Comparison of ENCODE assay signal across 2 cellular contexts in the genomic region with DNA sequence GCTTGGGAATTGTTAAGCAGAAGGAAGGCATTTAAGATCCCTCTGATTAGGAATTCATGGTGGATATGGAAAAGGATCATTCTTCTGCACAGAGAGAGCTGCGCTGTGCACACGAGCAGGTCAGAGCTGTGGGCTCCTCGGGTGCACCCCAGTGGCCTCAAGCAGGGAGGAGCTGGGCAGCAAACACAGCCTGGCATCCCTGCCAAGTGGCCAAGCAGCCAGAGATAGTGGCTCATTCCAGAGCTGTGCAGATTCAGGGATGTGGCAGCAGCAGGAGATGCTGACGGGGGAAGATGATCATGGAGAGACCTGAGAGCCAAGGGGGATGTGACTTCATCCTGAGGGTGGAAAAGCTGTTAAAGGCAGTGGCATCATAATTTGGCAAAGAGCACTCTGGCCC.
TF ChIP-seq lines count a peak whose summit lies in the region.

No MANE protein-coding gene starts in this region.

TF ChIP-seq in GM23338, 12 proteins besides CTCF, POLR2A, EP300 and RAD21 (continued from another document):
- TF ChIP-seq, protein P1, sequence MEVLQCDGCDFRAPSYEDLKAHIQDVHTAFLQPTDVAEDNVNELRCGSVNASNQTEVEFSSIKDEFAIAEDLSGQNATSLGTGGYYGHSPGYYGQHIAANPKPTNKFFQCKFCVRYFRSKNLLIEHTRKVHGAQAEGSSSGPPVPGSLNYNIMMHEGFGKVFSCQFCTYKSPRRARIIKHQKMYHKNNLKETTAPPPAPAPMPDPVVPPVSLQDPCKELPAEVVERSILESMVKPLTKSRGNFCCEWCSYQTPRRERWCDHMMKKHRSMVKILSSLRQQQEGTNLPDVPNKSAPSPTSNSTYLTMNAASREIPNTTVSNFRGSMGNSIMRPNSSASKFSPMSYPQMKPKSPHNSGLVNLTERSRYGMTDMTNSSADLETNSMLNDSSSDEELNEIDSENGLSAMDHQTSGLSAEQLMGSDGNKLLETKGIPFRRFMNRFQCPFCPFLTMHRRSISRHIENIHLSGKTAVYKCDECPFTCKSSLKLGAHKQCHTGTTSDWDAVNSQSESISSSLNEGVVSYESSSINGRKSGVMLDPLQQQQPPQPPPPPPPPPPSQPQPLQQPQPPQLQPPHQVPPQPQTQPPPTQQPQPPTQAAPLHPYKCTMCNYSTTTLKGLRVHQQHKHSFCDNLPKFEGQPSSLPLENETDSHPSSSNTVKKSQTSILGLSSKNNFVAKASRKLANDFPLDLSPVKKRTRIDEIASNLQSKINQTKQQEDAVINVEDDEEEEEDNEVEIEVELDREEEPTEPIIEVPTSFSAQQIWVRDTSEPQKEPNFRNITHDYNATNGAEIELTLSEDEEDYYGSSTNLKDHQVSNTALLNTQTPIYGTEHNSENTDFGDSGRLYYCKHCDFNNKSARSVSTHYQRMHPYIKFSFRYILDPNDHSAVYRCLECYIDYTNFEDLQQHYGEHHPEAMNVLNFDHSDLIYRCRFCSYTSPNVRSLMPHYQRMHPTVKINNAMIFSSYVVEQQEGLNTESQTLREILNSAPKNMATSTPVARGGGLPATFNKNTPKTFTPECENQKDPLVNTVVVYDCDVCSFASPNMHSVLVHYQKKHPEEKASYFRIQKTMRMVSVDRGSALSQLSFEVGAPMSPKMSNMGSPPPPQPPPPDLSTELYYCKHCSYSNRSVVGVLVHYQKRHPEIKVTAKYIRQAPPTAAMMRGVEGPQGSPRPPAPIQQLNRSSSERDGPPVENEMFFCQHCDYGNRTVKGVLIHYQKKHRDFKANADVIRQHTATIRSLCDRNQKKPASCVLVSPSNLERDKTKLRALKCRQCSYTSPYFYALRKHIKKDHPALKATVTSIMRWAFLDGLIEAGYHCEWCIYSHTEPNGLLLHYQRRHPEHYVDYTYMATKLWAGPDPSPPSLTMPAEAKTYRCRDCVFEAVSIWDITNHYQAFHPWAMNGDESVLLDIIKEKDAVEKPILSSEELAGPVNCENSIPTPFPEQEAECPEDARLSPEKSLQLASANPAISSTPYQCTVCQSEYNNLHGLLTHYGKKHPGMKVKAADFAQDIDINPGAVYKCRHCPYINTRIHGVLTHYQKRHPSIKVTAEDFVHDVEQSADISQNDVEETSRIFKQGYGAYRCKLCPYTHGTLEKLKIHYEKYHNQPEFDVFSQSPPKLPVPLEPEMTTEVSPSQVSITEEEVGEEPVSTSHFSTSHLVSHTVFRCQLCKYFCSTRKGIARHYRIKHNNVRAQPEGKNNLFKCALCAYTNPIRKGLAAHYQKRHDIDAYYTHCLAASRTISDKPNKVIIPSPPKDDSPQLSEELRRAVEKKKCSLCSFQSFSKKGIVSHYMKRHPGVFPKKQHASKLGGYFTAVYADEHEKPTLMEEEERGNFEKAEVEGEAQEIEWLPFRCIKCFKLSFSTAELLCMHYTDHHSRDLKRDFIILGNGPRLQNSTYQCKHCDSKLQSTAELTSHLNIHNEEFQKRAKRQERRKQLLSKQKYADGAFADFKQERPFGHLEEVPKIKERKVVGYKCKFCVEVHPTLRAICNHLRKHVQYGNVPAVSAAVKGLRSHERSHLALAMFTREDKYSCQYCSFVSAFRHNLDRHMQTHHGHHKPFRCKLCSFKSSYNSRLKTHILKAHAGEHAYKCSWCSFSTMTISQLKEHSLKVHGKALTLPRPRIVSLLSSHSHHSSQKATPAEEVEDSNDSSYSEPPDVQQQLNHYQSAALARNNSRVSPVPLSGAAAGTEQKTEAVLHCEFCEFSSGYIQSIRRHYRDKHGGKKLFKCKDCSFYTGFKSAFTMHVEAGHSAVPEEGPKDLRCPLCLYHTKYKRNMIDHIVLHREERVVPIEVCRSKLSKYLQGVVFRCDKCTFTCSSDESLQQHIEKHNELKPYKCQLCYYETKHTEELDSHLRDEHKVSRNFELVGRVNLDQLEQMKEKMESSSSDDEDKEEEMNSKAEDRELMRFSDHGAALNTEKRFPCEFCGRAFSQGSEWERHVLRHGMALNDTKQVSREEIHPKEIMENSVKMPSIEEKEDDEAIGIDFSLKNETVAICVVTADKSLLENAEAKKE (CRISPR knock-in tag; IDR thresholded peaks at IDR 0.05) = no peak
- TF ChIP-seq, protein P2, sequence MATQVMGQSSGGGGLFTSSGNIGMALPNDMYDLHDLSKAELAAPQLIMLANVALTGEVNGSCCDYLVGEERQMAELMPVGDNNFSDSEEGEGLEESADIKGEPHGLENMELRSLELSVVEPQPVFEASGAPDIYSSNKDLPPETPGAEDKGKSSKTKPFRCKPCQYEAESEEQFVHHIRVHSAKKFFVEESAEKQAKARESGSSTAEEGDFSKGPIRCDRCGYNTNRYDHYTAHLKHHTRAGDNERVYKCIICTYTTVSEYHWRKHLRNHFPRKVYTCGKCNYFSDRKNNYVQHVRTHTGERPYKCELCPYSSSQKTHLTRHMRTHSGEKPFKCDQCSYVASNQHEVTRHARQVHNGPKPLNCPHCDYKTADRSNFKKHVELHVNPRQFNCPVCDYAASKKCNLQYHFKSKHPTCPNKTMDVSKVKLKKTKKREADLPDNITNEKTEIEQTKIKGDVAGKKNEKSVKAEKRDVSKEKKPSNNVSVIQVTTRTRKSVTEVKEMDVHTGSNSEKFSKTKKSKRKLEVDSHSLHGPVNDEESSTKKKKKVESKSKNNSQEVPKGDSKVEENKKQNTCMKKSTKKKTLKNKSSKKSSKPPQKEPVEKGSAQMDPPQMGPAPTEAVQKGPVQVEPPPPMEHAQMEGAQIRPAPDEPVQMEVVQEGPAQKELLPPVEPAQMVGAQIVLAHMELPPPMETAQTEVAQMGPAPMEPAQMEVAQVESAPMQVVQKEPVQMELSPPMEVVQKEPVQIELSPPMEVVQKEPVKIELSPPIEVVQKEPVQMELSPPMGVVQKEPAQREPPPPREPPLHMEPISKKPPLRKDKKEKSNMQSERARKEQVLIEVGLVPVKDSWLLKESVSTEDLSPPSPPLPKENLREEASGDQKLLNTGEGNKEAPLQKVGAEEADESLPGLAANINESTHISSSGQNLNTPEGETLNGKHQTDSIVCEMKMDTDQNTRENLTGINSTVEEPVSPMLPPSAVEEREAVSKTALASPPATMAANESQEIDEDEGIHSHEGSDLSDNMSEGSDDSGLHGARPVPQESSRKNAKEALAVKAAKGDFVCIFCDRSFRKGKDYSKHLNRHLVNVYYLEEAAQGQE (IDR thresholded peaks at IDR 0.05; ENCODE audit: unreplicated experiment) = no peak
- TF ChIP-seq STAT1 (IDR thresholded peaks at IDR 0.05; ENCODE audit: unreplicated experiment) = no peak
- TF ChIP-seq, protein P3, sequence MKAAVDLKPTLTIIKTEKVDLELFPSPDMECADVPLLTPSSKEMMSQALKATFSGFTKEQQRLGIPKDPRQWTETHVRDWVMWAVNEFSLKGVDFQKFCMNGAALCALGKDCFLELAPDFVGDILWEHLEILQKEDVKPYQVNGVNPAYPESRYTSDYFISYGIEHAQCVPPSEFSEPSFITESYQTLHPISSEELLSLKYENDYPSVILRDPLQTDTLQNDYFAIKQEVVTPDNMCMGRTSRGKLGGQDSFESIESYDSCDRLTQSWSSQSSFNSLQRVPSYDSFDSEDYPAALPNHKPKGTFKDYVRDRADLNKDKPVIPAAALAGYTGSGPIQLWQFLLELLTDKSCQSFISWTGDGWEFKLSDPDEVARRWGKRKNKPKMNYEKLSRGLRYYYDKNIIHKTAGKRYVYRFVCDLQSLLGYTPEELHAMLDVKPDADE (IDR thresholded peaks at IDR 0.05) = no peak
- no peak for TF ChIP-seq EZH2 (IDR thresholded peaks at IDR 0.05; ENCODE audit: low read depth, unreplicated experiment)
- no peak for TF ChIP-seq POLR2AphosphoS5 (IDR thresholded peaks at IDR 0.05; ENCODE audit: low read depth)
- no peak for TF ChIP-seq EZH2phosphoT487 (IDR thresholded peaks at IDR 0.05; ENCODE audit: unreplicated experiment)
- TF ChIP-seq NANOG (IDR thresholded peaks at IDR 0.05; ENCODE audit: borderline replicate concordance) = no peak
- no peak for TF ChIP-seq CREB1 (CRISPR knock-in tag; IDR thresholded peaks at IDR 0.05; ENCODE audit: low read depth)

TF ChIP-seq in WTC11, 78 proteins besides CTCF, POLR2A, EP300 and RAD21 (continued from another document):
- TF ChIP-seq, protein P4, sequence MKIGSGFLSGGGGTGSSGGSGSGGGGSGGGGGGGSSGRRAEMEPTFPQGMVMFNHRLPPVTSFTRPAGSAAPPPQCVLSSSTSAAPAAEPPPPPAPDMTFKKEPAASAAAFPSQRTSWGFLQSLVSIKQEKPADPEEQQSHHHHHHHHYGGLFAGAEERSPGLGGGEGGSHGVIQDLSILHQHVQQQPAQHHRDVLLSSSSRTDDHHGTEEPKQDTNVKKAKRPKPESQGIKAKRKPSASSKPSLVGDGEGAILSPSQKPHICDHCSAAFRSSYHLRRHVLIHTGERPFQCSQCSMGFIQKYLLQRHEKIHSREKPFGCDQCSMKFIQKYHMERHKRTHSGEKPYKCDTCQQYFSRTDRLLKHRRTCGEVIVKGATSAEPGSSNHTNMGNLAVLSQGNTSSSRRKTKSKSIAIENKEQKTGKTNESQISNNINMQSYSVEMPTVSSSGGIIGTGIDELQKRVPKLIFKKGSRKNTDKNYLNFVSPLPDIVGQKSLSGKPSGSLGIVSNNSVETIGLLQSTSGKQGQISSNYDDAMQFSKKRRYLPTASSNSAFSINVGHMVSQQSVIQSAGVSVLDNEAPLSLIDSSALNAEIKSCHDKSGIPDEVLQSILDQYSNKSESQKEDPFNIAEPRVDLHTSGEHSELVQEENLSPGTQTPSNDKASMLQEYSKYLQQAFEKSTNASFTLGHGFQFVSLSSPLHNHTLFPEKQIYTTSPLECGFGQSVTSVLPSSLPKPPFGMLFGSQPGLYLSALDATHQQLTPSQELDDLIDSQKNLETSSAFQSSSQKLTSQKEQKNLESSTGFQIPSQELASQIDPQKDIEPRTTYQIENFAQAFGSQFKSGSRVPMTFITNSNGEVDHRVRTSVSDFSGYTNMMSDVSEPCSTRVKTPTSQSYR (CRISPR knock-in tag; IDR thresholded peaks at IDR 0.05) = no peak
- TF ChIP-seq EMX1 (CRISPR knock-in tag; IDR thresholded peaks at IDR 0.05) (no peak), ETV6 (CRISPR knock-in tag; IDR thresholded peaks at IDR 0.05) (no peak), ZNF416 (CRISPR knock-in tag; IDR thresholded peaks at IDR 0.05) (no peak)
